Comparison of ENCODE assay signal across 8 cellular contexts in genomic region chr2:229713371-229714079, GRCh38. TPM values are rescaled to one million over a fixed set of nuclear protein-coding genes. Genes with fewer than 3 reads are reported as not detected.
DNase-seq lines count a peak whose midpoint lies in the region; ATAC-seq and TF ChIP-seq lines count a peak whose summit lies in the region.

No MANE protein-coding gene starts in this region.

- WGBS in endodermal cell (ENCODE audit: insufficient coverage in 1 of 2, insufficient read length in 1 of 2), 2 experiments = 2 to 3% methylated on average over 21 to 61 of the region's 61 CpGs

- H3K4me3 Mint-ChIP-seq in endodermal cell = peak overlapping the region; percentile 48
- H3K4me3 Mint-ChIP-seq in naive thymus-derived CD4-positive, alpha-beta T cell = peak overlapping the region in 9 of 10 donors; percentile 12 to 82 (median 59)

- H3K36me3 ChIP-seq in ES-I3 (ENCODE audit: insufficient read depth, low read length) (no peaks in the 10 kb centered on the region), SK-N-MC (ENCODE audit: insufficient read depth, low read length) (no peaks in the 10 kb centered on the region), endodermal cell (ENCODE audit: control insufficient read depth, insufficient read depth, low read length) (no peaks in the 10 kb centered on the region)
- no peaks in the 10 kb centered on the region for H3K36me3 ChIP-seq in naive thymus-derived CD4-positive, alpha-beta T cell (ENCODE audit: control insufficient read depth in 2 of 3, insufficient read depth in 3 of 3, low read length in 3 of 3)

- ATAC-seq in HG02610 (IDR thresholded peaks at IDR 0.05; ENCODE audit: unreplicated experiment) = peak; percentile 20
- peak; percentile 23 for ATAC-seq in naive thymus-derived CD4-positive, alpha-beta T cell
- no peak for ATAC-seq in GM19467 (IDR thresholded peaks at IDR 0.05; ENCODE audit: unreplicated experiment)

- H3K9me3 ChIP-seq in ES-I3 (ENCODE audit: control insufficient read depth, insufficient read depth, low read length) (no peaks in the 10 kb centered on the region), SK-N-MC (ENCODE audit: low read depth, low read length) (no peaks in the 10 kb centered on the region), endodermal cell (ENCODE audit: control insufficient read depth, low read length) (no peaks in the 10 kb centered on the region)
- no peaks in the 10 kb centered on the region for H3K9me3 ChIP-seq in naive thymus-derived CD4-positive, alpha-beta T cell (ENCODE audit: control insufficient read depth in 2 of 3, low read length in 3 of 3)

- H3K4me3 ChIP-seq in SK-N-MC (peak overlapping the region; percentile 89), endodermal cell (ENCODE audit: low read length) (peak overlapping the region; percentile 70)
- H3K4me3 ChIP-seq in naive thymus-derived CD4-positive, alpha-beta T cell (ENCODE audit: low read length) = no peak overlapping the region

- intact Hi-C loops in naive thymus-derived CD4-positive, alpha-beta T cell (cut with micrococcal nuclease) = loop anchor here in 1 of 2 donors (2.0 kb wide), 1 partner anchor 1823 kb away; no protein-coding TSS in a partner anchor

- POLR2A ChIA-PET in naive thymus-derived CD4-positive, alpha-beta T cell (lab: Charles Lee) = no interaction called here

- H3K27me3 Mint-ChIP-seq in endodermal cell (ENCODE audit: insufficient read depth) = peaks cover 76% of the 10 kb centered on the region
- peaks cover 57 to 79% (median 70%) of the 10 kb centered on the region in 5 donors for H3K27me3 Mint-ChIP-seq in naive thymus-derived CD4-positive, alpha-beta T cell

- no peaks in the 10 kb centered on the region for H3K9me3 Mint-ChIP-seq in endodermal cell
- H3K9me3 Mint-ChIP-seq in naive thymus-derived CD4-positive, alpha-beta T cell = peaks cover 0 to 23% (median 8%) of the 10 kb centered on the region in 11 donors

- H3K27ac Mint-ChIP-seq in endodermal cell = no peak overlapping the region
- no peak overlapping the region for H3K27ac Mint-ChIP-seq in naive thymus-derived CD4-positive, alpha-beta T cell

- H3K36me3 Mint-ChIP-seq in endodermal cell (ENCODE audit: low read depth) = no peaks in the 10 kb centered on the region
- H3K36me3 Mint-ChIP-seq in naive thymus-derived CD4-positive, alpha-beta T cell = peaks cover 0 to 9% (median 0%) of the 10 kb centered on the region in 5 donors

- no peaks in the 10 kb centered on the region; the same call in 1 of the 2 replicates for H3K4me1 ChIP-seq in ES-I3 (ENCODE audit: insufficient read depth, low read length)
- H3K4me1 ChIP-seq in endodermal cell (ENCODE audit: control insufficient read depth, insufficient read depth, low read length) = no peaks in the 10 kb centered on the region
- peaks cover 4 to 10% of the 10 kb centered on the region in 2 donors for H3K4me1 ChIP-seq in naive thymus-derived CD4-positive, alpha-beta T cell (ENCODE audit: control insufficient read depth in 2 of 2, insufficient read depth in 2 of 2, low read length in 2 of 2)

- peak overlapping the region; percentile 56 for H3K9ac ChIP-seq in ES-I3 (ENCODE audit: low read depth, low read length)
- H3K9ac ChIP-seq in SK-N-MC (ENCODE audit: insufficient read length) = peak overlapping the region; percentile 66
- no peak overlapping the region for H3K9ac ChIP-seq in endodermal cell (ENCODE audit: extremely low read depth, low read length, poor library complexity, severe bottlenecking)

- TF ChIP-seq CTCF in endodermal cell (conservative IDR thresholded peaks at IDR 0.05) = peak; percentile 38

- peaks cover 5% of the 10 kb centered on the region for H3K4me1 Mint-ChIP-seq in endodermal cell
- H3K4me1 Mint-ChIP-seq in naive thymus-derived CD4-positive, alpha-beta T cell = peaks cover 0 to 23% (median 13%) of the 10 kb centered on the region in 7 donors

- CTCF ChIA-PET in naive thymus-derived CD4-positive, alpha-beta T cell (lab: Charles Lee) = no interaction called here

- H3K27me3 ChIP-seq in endodermal cell (ENCODE audit: control insufficient read depth, insufficient read depth, low read length, poor library complexity, severe bottlenecking) = peaks cover 90% of the 10 kb centered on the region
- H3K27me3 ChIP-seq in naive thymus-derived CD4-positive, alpha-beta T cell (ENCODE audit: control insufficient read depth in 2 of 2, insufficient read depth in 2 of 2, low read length in 2 of 2) = peaks cover 6 to 15% of the 10 kb centered on the region in 2 donors

- DNase-seq in SK-N-MC (ENCODE audit: low read depth, low spot score) (no peak), endodermal cell (peak; percentile 85), AG08395 (ENCODE audit: low spot score) (no peak), LoVo (ENCODE audit: low spot score) (no peak)
- DNase-seq in naive thymus-derived CD4-positive, alpha-beta T cell = peak in 2 of 9 donors; percentile 1 to 21

- H3K27ac ChIP-seq in SK-N-MC (no peak overlapping the region), endodermal cell (ENCODE audit: low read depth, low read length) (no peak overlapping the region)
- no peak overlapping the region for H3K27ac ChIP-seq in naive thymus-derived CD4-positive, alpha-beta T cell (ENCODE audit: low read depth, low read length)

RNA-seq across cellular contexts. Expression of gene DNER, which starts 0.8 kb away (rescaled TPM):
- total RNA-seq in endodermal cell = under 1 TPM; 0.11 to 0.18 TPM
- polyA plus RNA-seq in endodermal cell (2013, experiment 1 of 2) = 55.8 TPM
- polyA plus RNA-seq in endodermal cell (2013, experiment 2 of 2) = 55.3 TPM
- not detected for total RNA-seq in naive thymus-derived CD4-positive, alpha-beta T cell
- not detected for polyA plus RNA-seq in naive thymus-derived CD4-positive, alpha-beta T cell
